8 cellular contexts compared by ENCODE assay signal in genomic region chr19:16571283-16571682, GRCh38. TPM values are rescaled to one million over a fixed set of nuclear protein-coding genes. Genes with fewer than 3 reads are reported as not detected.
DNase-seq lines count a peak whose midpoint lies in the region; ATAC-seq and TF ChIP-seq lines count a peak whose summit lies in the region.

No MANE protein-coding gene starts in this region.

- H3K27ac ChIP-seq in OCI-LY1 (ENCODE audit: low read depth, low read length, poor library complexity, severe bottlenecking) (peak overlapping the region; percentile 20), ectodermal cell (ENCODE audit: insufficient read depth, low read depth, low read length, poor library complexity, severe bottlenecking) (no peak overlapping the region)

- H3K27me3 ChIP-seq in OCI-LY1 (ENCODE audit: insufficient read depth, low read length) (no peaks in the 10 kb centered on the region), ectodermal cell (ENCODE audit: control insufficient read depth, insufficient read depth, low read length, poor library complexity, severe bottlenecking) (no peaks in the 10 kb centered on the region)

- H3K4me1 ChIP-seq in OCI-LY1 (ENCODE audit: insufficient read depth, low read length, severe bottlenecking) (peaks cover 37% of the 10 kb centered on the region), ectodermal cell (ENCODE audit: control insufficient read depth, insufficient read depth, low read length) (peaks cover 6% of the 10 kb centered on the region)

- H3K27ac Mint-ChIP-seq in activated CD4-positive, alpha-beta T cell treated with anti-CD3 and anti-CD28 coated beads, Interleukin-2, amount 10 ng/mL, durations not matched to agents 24 days and 14 days: peak overlapping the region; percentile 88
- H3K27ac Mint-ChIP-seq in nephron: peak overlapping the region in 1 of 3 experiments; percentile 65

- H3K27me3 Mint-ChIP-seq in activated CD4-positive, alpha-beta T cell treated with anti-CD3 and anti-CD28 coated beads, Interleukin-2, amount 10 ng/mL, durations not matched to agents 24 days and 14 days: no peaks in the 10 kb centered on the region
- no peaks in the 10 kb centered on the region for H3K27me3 Mint-ChIP-seq in nephron (ENCODE audit: low read depth)

- peaks cover 46% of the 10 kb centered on the region for H3K4me1 Mint-ChIP-seq in activated CD4-positive, alpha-beta T cell treated with anti-CD3 and anti-CD28 coated beads, Interleukin-2, amount 10 ng/mL, durations not matched to agents 24 days and 14 days
- H3K4me1 Mint-ChIP-seq in nephron: peaks cover 41% of the 10 kb centered on the region

- no peaks in the 10 kb centered on the region for H3K9me2 ChIP-seq in OCI-LY1 (ENCODE audit: low read depth, low read length)

- WGBS in ectodermal cell, 2 experiments: 39 to 53% methylated on average over 6 of the region's 6 CpGs

- ATAC-seq in HG03196 (IDR thresholded peaks at IDR 0.05; ENCODE audit: unreplicated experiment): no peak

- H3K4me3 ChIP-seq in OCI-LY1 (ENCODE audit: low read depth, low read length, poor library complexity, severe bottlenecking): peak overlapping the region; percentile 88
- H3K4me3 ChIP-seq in ectodermal cell (ENCODE audit: insufficient read depth, low read depth, low read length): peak overlapping the region; percentile 91

- H3K36me3 Mint-ChIP-seq in activated CD4-positive, alpha-beta T cell treated with anti-CD3 and anti-CD28 coated beads, Interleukin-2, amount 10 ng/mL, durations not matched to agents 24 days and 14 days (ENCODE audit: low read depth): peaks cover 54% of the 10 kb centered on the region
- H3K36me3 Mint-ChIP-seq in nephron (ENCODE audit: low read depth): peaks cover 33% of the 10 kb centered on the region

- peak overlapping the region; percentile 93 for H3K4me3 Mint-ChIP-seq in activated CD4-positive, alpha-beta T cell treated with anti-CD3 and anti-CD28 coated beads, Interleukin-2, amount 10 ng/mL, durations not matched to agents 24 days and 14 days
- peak overlapping the region; percentile 84 to 88 (median 85) for H3K4me3 Mint-ChIP-seq in nephron

- no peaks in the 10 kb centered on the region for H4K20me1 ChIP-seq in OCI-LY1 (ENCODE audit: insufficient read depth, low read length)

- no peaks in the 10 kb centered on the region for H3K9me3 Mint-ChIP-seq in activated CD4-positive, alpha-beta T cell treated with anti-CD3 and anti-CD28 coated beads, Interleukin-2, amount 10 ng/mL, durations not matched to agents 24 days and 14 days
- H3K9me3 Mint-ChIP-seq in nephron: no peaks in the 10 kb centered on the region

- intact Hi-C loops in activated CD4-positive, alpha-beta T cell treated with anti-CD3 and anti-CD28 coated beads, Interleukin-2, amount 10 ng/mL, durations not matched to agents 24 days and 14 days (cut with micrococcal nuclease): loop anchor here (5.0 kb wide), 1 partner anchor 91 kb away; the partner anchor contains the start of genes SMIM7 and TMEM38A

- peaks cover 62% of the 10 kb centered on the region for H3K36me3 ChIP-seq in OCI-LY1 (ENCODE audit: insufficient read depth, low read length)
- H3K36me3 ChIP-seq in ectodermal cell (ENCODE audit: control insufficient read depth, insufficient read depth, low read length): peaks cover 8% of the 10 kb centered on the region

- peak overlapping the region; percentile 95 for H3K4me2 ChIP-seq in OCI-LY1 (ENCODE audit: low read length)

- no peaks in the 10 kb centered on the region; the same call in 1 of the 2 replicates for H3F3A ChIP-seq in OCI-LY1 (ENCODE audit: insufficient read depth, low read length)

- peak overlapping the region; percentile 83 for H3K9ac ChIP-seq in OCI-LY1 (ENCODE audit: low read length)

- H3K9me3 ChIP-seq in OCI-LY1 (ENCODE audit: low read length) (no peaks in the 10 kb centered on the region), ectodermal cell (ENCODE audit: control insufficient read depth, low read length) (no peaks in the 10 kb centered on the region)

- in situ Hi-C loops in GM13977 (cut with MboI; ENCODE audit: low pct_unique_long_range_greater_than_20kb, low sequenced_read_pairs, unreplicated experiment): no loop called here

- no peak for DNase-seq in activated CD4-positive, alpha-beta T cell treated with anti-CD3 and anti-CD28 coated beads, Interleukin-2, amount 10 ng/mL, durations not matched to agents 24 days and 14 days
- no peak for DNase-seq in activated CD4-positive, alpha-beta T cell treated with anti-CD3 and anti-CD28 coated beads for 4 hours
- DNase-seq in NCI-H1694 treated with DMSO at 0.1 percent for 48 hours (lab: John Stamatoyannopoulos, UW) (no peak), GM13977 (ENCODE audit: low spot score) (no peak)

- H3K79me2 ChIP-seq in OCI-LY1 (ENCODE audit: insufficient read depth, low read length): peaks cover 7% of the 10 kb centered on the region

- H2AFZ ChIP-seq in OCI-LY1 (ENCODE audit: low read length): no peak overlapping the region

- TF ChIP-seq CTCF in OCI-LY1 (IDR thresholded peaks at IDR 0.05; ENCODE audit: low read length) (no peak), nephron (IDR thresholded peaks at IDR 0.05; ENCODE audit: unreplicated experiment in 3 of 3) (no peak), GM13977 (IDR thresholded peaks at IDR 0.05; ENCODE audit: extremely low read depth, insufficient read depth, missing control alignments) (no peak)

RNA-seq across cellular contexts. Expression of gene SLC35E1, which starts 0.9 kb away (rescaled TPM):
- total RNA-seq in activated CD4-positive, alpha-beta T cell treated with anti-CD3 and anti-CD28 coated beads, Interleukin-2, amount 10 ng/mL, durations not matched to agents 24 days and 14 days: 60.2 and 65.0 TPM in 2 replicates
- 27.4 TPM for polyA plus RNA-seq in ectodermal cell (2013, experiment 1 of 4)
- polyA plus RNA-seq in ectodermal cell (2013, experiment 2 of 4): 30.3 TPM
- 21.1 TPM for polyA plus RNA-seq in ectodermal cell (2013, experiment 3 of 4)
- 26.0 TPM for polyA plus RNA-seq in ectodermal cell (2013, experiment 4 of 4)

RNA-seq across cellular contexts. Expression of gene CHERP, which starts 29.0 kb away (rescaled TPM):
- 88.6 and 89.8 TPM in 2 replicates for total RNA-seq in activated CD4-positive, alpha-beta T cell treated with anti-CD3 and anti-CD28 coated beads, Interleukin-2, amount 10 ng/mL, durations not matched to agents 24 days and 14 days
- polyA plus RNA-seq in ectodermal cell (2013, experiment 1 of 4): 72.1 TPM
- polyA plus RNA-seq in ectodermal cell (2013, experiment 2 of 4): 68.5 TPM
- 53.3 TPM for polyA plus RNA-seq in ectodermal cell (2013, experiment 3 of 4)
- 57.2 TPM for polyA plus RNA-seq in ectodermal cell (2013, experiment 4 of 4)

RNA-seq across cellular contexts. Expression of gene MED26, which starts 56.7 kb away (rescaled TPM):
- 15.5 and 16.8 TPM in 2 replicates for total RNA-seq in activated CD4-positive, alpha-beta T cell treated with anti-CD3 and anti-CD28 coated beads, Interleukin-2, amount 10 ng/mL, durations not matched to agents 24 days and 14 days
- polyA plus RNA-seq in ectodermal cell (2013, experiment 1 of 4): 8.5 TPM
- 9.9 TPM for polyA plus RNA-seq in ectodermal cell (2013, experiment 2 of 4)
- polyA plus RNA-seq in ectodermal cell (2013, experiment 3 of 4): 8.1 TPM
- 9.8 TPM for polyA plus RNA-seq in ectodermal cell (2013, experiment 4 of 4)
